In genomic region chr16:74737521-74737920, GRCh38 we compare ENCODE assay signal across 21 cellular contexts. TPM values are rescaled to one million over a fixed set of nuclear protein-coding genes. Genes with fewer than 3 reads are reported as not detected.
A peak's percentile ranks its signal among the peaks of the same experiment; 100 is the strongest.
DNase-seq lines count a peak whose midpoint lies in the region; ATAC-seq and TF ChIP-seq lines count a peak whose summit lies in the region.
"Had no signal": no experiment of that assay in that cellular context is flagged by ENCODE, and none has a peak within 500 bp of the region (broad histone marks: within the 10 kb centered on the region; RNA-seq: fewer than 3 reads in every experiment).

No MANE protein-coding gene starts in this region.

- DNase-seq in H7: peak; percentile 51
- no peak for DNase-seq in RWPE1 (ENCODE audit: low spot score)
- DNase-seq in epithelial cell of prostate (ENCODE audit: low read depth, low spot score): no peak
- no peak for DNase-seq in stimulated activated CD4-positive, alpha-beta T cell treated with anti-CD3 and anti-CD28 coated beads, Interleukin-2, amount 100 ng/mL, for 24 hours
- DNase-seq in Right ventricle myocardium inferior (ENCODE audit: missing footprints): no peak
- no peak for DNase-seq in AG08395 (ENCODE audit: low spot score)
- DNase-seq: activated CD4-positive, alpha-beta T cell treated with anti-CD3 and anti-CD28 coated beads, Interleukin-2, amount 50 U/mL, for 1 hour; activated CD4-positive, CD25-positive, alpha-beta regulatory T cell; activated T-cell treated with anti-CD3 and anti-CD28 coated beads, Interleukin-2, amount 50 U/mL, for 48 hours; HFFc6; left ventricle myocardium superior; naive thymus-derived CD4-positive, alpha-beta T cell; NCI-H1092; NCI-H1694; NCI-H510A; nucleus accumbens; spleen; stimulated activated CD4-positive, alpha-beta T cell treated with anti-CD3 and anti-CD28 coated beads, Interleukin-2, amount 100 ng/mL, for 48 hours had no signal

- H3K27ac ChIP-seq in RWPE1: peak overlapping the region; percentile 68
- H3K27ac ChIP-seq in epithelial cell of prostate: peak overlapping the region; percentile 49
- peak overlapping the region; percentile 71 for H3K27ac ChIP-seq in temporal lobe (ENCODE audit: low read depth, low read length)
- H3K27ac ChIP-seq: right lobe of liver, spleen had no signal

- no peak for ATAC-seq in Right ventricle myocardium inferior
- ATAC-seq: left ventricle myocardium superior; naive thymus-derived CD4-positive, alpha-beta T cell had no signal

- intact Hi-C loops in Right ventricle myocardium inferior (cut with DNase I): no loop called here

- H3K36me3 ChIP-seq in H7 (replicated peaks; ENCODE audit: control insufficient read depth, insufficient read depth, low read length): no peaks in the 10 kb centered on the region
- H3K36me3 ChIP-seq: right lobe of liver, spleen had no signal

- CTCF ChIA-PET in RWPE1 (lab: Yijun Ruan, JAX): interaction anchor here (1.3 kb wide), 1 partner anchor 12 kb away, joined by 4 read pairs; no protein-coding TSS in a partner anchor

- no peak overlapping the region for H3K4me3 ChIP-seq in H7 (ENCODE audit: insufficient read depth, low read depth, low read length)
- H3K4me3 ChIP-seq: right lobe of liver, spleen had no signal

- POLR2A ChIA-PET in RWPE1 (lab: Yijun Ruan, JAX; ENCODE audit: low non-redundant PET): no interaction called here

- TF ChIP-seq CTCF in RWPE1 (conservative IDR thresholded peaks at IDR 0.05; ENCODE audit: low read depth): no peak

- H3K27me3 ChIP-seq in H7 (ENCODE audit: control insufficient read depth, insufficient read depth, low read length): no peaks in the 10 kb centered on the region
- H3K27me3 ChIP-seq: right lobe of liver had no signal

RNA-seq across cellular contexts. Expression of gene MLKL, which starts 36.9 kb away (rescaled TPM):
- 0.59 and 1.3 TPM in 2 replicates for total RNA-seq in H7 (2014; rRNA removed; shearing (Covaris generic))
- total RNA-seq in temporal lobe: 0.74 TPM
- 4.3 TPM for total RNA-seq in Right ventricle myocardium inferior
- total RNA-seq: mesothelial cell of epicardium had no signal

RNA-seq across cellular contexts. Expression of gene FA2H, which starts 37.1 kb away (rescaled TPM):
- 1.1 and 1.9 TPM in 2 replicates for total RNA-seq in H7 (2014; rRNA removed; shearing (Covaris generic))
- total RNA-seq in temporal lobe: 0.49 TPM
- 0.32 TPM for total RNA-seq in Right ventricle myocardium inferior
- total RNA-seq: HFFc6, mesothelial cell of epicardium had no signal
